Comparison of ENCODE assay signal across 8 cellular contexts in genomic region chr1:54081306-54082270, GRCh38. TPM values are rescaled to one million over a fixed set of nuclear protein-coding genes. Genes with fewer than 3 reads are reported as not detected.
DNase-seq lines count a peak whose midpoint lies in the region; ATAC-seq and TF ChIP-seq lines count a peak whose summit lies in the region.

No MANE protein-coding gene starts in this region.

- ATAC-seq in GM21723 (IDR thresholded peaks at IDR 0.05; ENCODE audit: unreplicated experiment): peak; percentile 75
- peak; percentile 100 for ATAC-seq in WTC11
- ATAC-seq in left lung: peak; percentile 100
- no peak for ATAC-seq in HG02884 (IDR thresholded peaks at IDR 0.05; ENCODE audit: unreplicated experiment)

- H3K27me3 Mint-ChIP-seq in WTC11 (ENCODE audit: low read depth): no peaks in the 10 kb centered on the region; the same call in 1 of the 2 replicates

- no peaks in the 10 kb centered on the region for H3K9me3 ChIP-seq in left lung

- H3K4me3 Mint-ChIP-seq in WTC11: no peak overlapping the region

- H3K9me3 Mint-ChIP-seq in WTC11: no peaks in the 10 kb centered on the region

- CTCF ChIA-PET in WTC11 (lab: Charles Lee): interaction anchor here (0.6 to 3.0 kb wide), 56 partner anchors 9 to 805 kb away, joined by 3 to 50 read pairs (median 4); partner anchors contain the start of genes ACOT11, CYB5RL, DHCR24 and IFT25

- H3K36me3 Mint-ChIP-seq in WTC11: no peaks in the 10 kb centered on the region

- no peaks in the 10 kb centered on the region for H3K4me1 ChIP-seq in left lung

- no peak overlapping the region for H3K27ac ChIP-seq in left lung

- H3K27me3 ChIP-seq in left lung: no peaks in the 10 kb centered on the region

- H3K27ac Mint-ChIP-seq in WTC11: 0 out of 2 replicates have a peak overlapping the region, but pooled peaks have one; percentile 4

- no peak overlapping the region for H3K4me3 ChIP-seq in cardiac fibroblast (replicated peaks in 1 of 2; ENCODE audit: low read depth in 2 of 2, low read length in 2 of 2)
- no peak overlapping the region for H3K4me3 ChIP-seq in left lung

- TF ChIP-seq CTCF in WTC11 (IDR thresholded peaks at IDR 0.05) (peak; percentile 82), cardiac fibroblast (IDR thresholded peaks at IDR 0.05; ENCODE audit: low read depth, low read length) (peak; percentile 87), left lung (IDR thresholded peaks at IDR 0.05) (peak; percentile 74 to 78)

- intact Hi-C loops in left lung (cut with DNase I): no loop called here

- H3K4me1 Mint-ChIP-seq in WTC11: peaks cover 8% of the 10 kb centered on the region

- POLR2A ChIA-PET in WTC11 (lab: Charles Lee): interaction anchor here (0.5 to 1.2 kb wide), 3 partner anchors 29 to 464 kb away, joined by 3 to 6 read pairs (median 3); partner anchors contain the start of gene TMEM59

- no peaks in the 10 kb centered on the region for H3K36me3 ChIP-seq in left lung

- DNase-seq in DMS 273 (lab: John Stamatoyannopoulos, UW; ENCODE audit: unreplicated experiment) (peak; percentile 82), NCI-H1092 treated with DMSO at 0.1 percent for 48 hours (lab: John Stamatoyannopoulos, UW) (peak; percentile 0), WTC11 (ENCODE audit: low spot score) (peak; percentile 93), cardiac fibroblast (ENCODE audit: low read depth in 2 of 2) (peak; percentile 81 to 83), left lung (peak; percentile 76 to 78)
- peak; percentile 2 to 29 (median 4) for DNase-seq in stimulated activated CD4-positive, alpha-beta T cell treated with anti-CD3 and anti-CD28 coated beads, TNF-alpha, amount 100 ng/mL, for 1 hour (ENCODE audit: low read depth in 3 of 3, low spot score in 1 of 3)

TF ChIP-seq in WTC11, 78 proteins besides CTCF, POLR2A, EP300 and RAD21:
- TF ChIP-seq TEAD1 (CRISPR knock-in tag; IDR thresholded peaks at IDR 0.05) (peak; percentile 39; the same call in 1 of the 2 replicates), ETV6 (CRISPR knock-in tag; IDR thresholded peaks at IDR 0.05) (peak; percentile 57; the same call in 1 of the 2 replicates), FOXK1 (CRISPR knock-in tag; IDR thresholded peaks at IDR 0.05) (peak; percentile 71; the same call in 1 of the 2 replicates), GABPB1 (CRISPR knock-in tag; IDR thresholded peaks at IDR 0.05) (0 out of 2 replicates have a peak, but pooled peaks have one; percentile 34), ZBTB43 (CRISPR knock-in tag; IDR thresholded peaks at IDR 0.05) (no peak), MAX (CRISPR knock-in tag; IDR thresholded peaks at IDR 0.05) (no peak), MYBL2 (CRISPR knock-in tag; IDR thresholded peaks at IDR 0.05) (no peak), JAZF1 (CRISPR knock-in tag; IDR thresholded peaks at IDR 0.05) (no peak), HMGA2 (CRISPR knock-in tag; IDR thresholded peaks at IDR 0.05) (no peak)
TF ChIP-seq in WTC11: peak in this region for 4.

RNA-seq across cellular contexts. Expression of gene TCEANC2, which starts 28.2 kb away (rescaled TPM):
- total RNA-seq in WTC11 (2021): 4.7 to 6.9 TPM (median 6.3 TPM) in 3 replicates
- 1 to 10 TPM; 5.2 to 5.8 TPM for total RNA-seq in left lung

RNA-seq across cellular contexts. Expression of gene TMEM59, which starts 28.6 kb away (rescaled TPM):
- total RNA-seq in WTC11 (2021): 122 to 133 TPM (median 128 TPM) in 3 replicates
- total RNA-seq in left lung: 100 to 1,000 TPM; 354 to 468 TPM

Comparison
In these comparisons a context has a peak if more than half of its experiments do, and no peak if none do; other contexts are left out.
1. DNase-seq: peak in every context shown above with its lines; median percentile 93 in WTC11; 82 in DMS 273; 82 in cardiac fibroblast; 77 in left lung; 4 in stimulated activated CD4-positive, alpha-beta T cell treated with anti-CD3 and anti-CD28 coated beads, TNF-alpha, amount 100 ng/mL, for 1 hour; 0 in NCI-H1092 treated with DMSO at 0.1 percent for 48 hours.